Comparison of ENCODE assay signal across 11 cellular contexts in the genomic region with DNA sequence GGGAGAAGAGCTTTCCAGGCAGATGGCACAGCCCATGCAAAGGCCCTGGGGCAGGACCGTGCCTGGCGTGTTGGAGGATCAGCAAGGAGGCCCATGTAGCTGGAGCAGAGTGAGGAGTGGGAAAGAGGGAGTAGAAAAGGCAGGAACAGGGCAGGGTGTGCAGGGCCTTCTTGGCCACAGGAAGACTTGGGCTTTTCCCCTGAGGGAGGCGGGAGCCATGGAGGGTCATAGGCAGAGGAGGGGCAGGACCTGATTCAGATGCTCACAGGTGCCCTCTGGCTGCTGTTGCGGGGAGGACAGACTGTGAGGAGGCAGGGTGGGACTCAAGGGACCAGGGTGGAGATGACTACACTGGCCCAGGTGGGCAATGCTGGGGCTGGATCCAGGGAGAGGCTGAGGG. TPM values are rescaled to one million over a fixed set of nuclear protein-coding genes. Genes with fewer than 3 reads are reported as not detected.
DNase-seq lines count a peak whose midpoint lies in the region; ATAC-seq and TF ChIP-seq lines count a peak whose summit lies in the region.
"Had no signal": no experiment of that assay in that cellular context is flagged by ENCODE, and none has a peak within 500 bp of the region (broad histone marks: within the 10 kb centered on the region; RNA-seq: fewer than 3 reads in every experiment).

No MANE protein-coding gene starts in this region.

- ATAC-seq in GM18517 (IDR thresholded peaks at IDR 0.05; ENCODE audit: unreplicated experiment) (no peak), GM19397 (IDR thresholded peaks at IDR 0.05; ENCODE audit: unreplicated experiment) (no peak), HG02970 (IDR thresholded peaks at IDR 0.05; ENCODE audit: low FRiP score, unreplicated experiment) (no peak)

- TF ChIP-seq CTCF in A673 (conservative IDR thresholded peaks at IDR 0.05; ENCODE audit: low read depth, low read length) = peak; percentile 46
- peak; percentile 35 for TF ChIP-seq CTCF in epithelial cell of proximal tubule (conservative IDR thresholded peaks at IDR 0.05; ENCODE audit: low read depth, low read length)

- CTCF ChIA-PET in A673 (lab: Charles Lee) = interaction anchor here (0.6 kb wide), 1 partner anchor 14 kb away, joined by 3 read pairs; no protein-coding TSS in a partner anchor

- H3K36me3 ChIP-seq in A673 (ENCODE audit: insufficient read depth, low read length, poor library complexity, severe bottlenecking) = no peaks in the 10 kb centered on the region
- H3K36me3 ChIP-seq: tibial nerve had no signal

- no peaks in the 10 kb centered on the region for H3K27me3 ChIP-seq in A673 (replicated peaks; ENCODE audit: insufficient read depth, low read depth, low read length, poor library complexity)

- no peak overlapping the region for H3K27ac ChIP-seq in A673 (ENCODE audit: low read depth, low read length, poor library complexity, severe bottlenecking)
- H3K27ac ChIP-seq: tibial nerve, VCaP had no signal

- POLR2A ChIA-PET in A673 (lab: Charles Lee; ENCODE audit: low non-redundant PET) = no interaction called here

- intact Hi-C loops in A673 (cut with micrococcal nuclease; ENCODE audit: unreplicated experiment) = loop anchor here (10.0 kb wide), 1 partner anchor 310 kb away; no protein-coding TSS in a partner anchor

- BruUV-seq in A673 (replicated peaks; lab: Mats Ljungman, UMichigan) = no TSS peak

- no peaks in the 10 kb centered on the region for H3K9me3 ChIP-seq in A673 (ENCODE audit: low read depth, low read length, poor library complexity, severe bottlenecking)
- H3K9me3 ChIP-seq: tibial nerve had no signal

- peak; percentile 48 for DNase-seq in A673 (ENCODE audit: low spot score)
- peak; percentile 25 for DNase-seq in EL
- DNase-seq in OCI-M1 (lab: John Stamatoyannopoulos, UW) = peak; percentile 60
- no peak for DNase-seq in epithelial cell of proximal tubule (ENCODE audit: low read depth)
- DNase-seq in NCI-H526 (lab: John Stamatoyannopoulos, UW) = no peak
- DNase-seq: stimulated activated CD4-positive, alpha-beta T cell treated with anti-CD3 and anti-CD28 coated beads, Interleukin-1b, Interleukin-23, amount 100 ng/mL, for 48 hours had no signal

- no peaks in the 10 kb centered on the region for H3K4me1 ChIP-seq in A673 (ENCODE audit: insufficient read depth, low read length, poor library complexity, severe bottlenecking)
- H3K4me1 ChIP-seq: tibial nerve had no signal

- H3K4me3 ChIP-seq in A673 (ENCODE audit: low read depth, low read length, poor library complexity, severe bottlenecking) (no peak overlapping the region), epithelial cell of proximal tubule (ENCODE audit: low read depth, low read length) (no peak overlapping the region)
- H3K4me3 ChIP-seq: tibial nerve had no signal

RNA-seq across cellular contexts. Expression of a gene that starts 13.8 kb away (rescaled TPM):
- total RNA-seq in A673 (2021) = 215 and 240 TPM in 2 replicates
- 9.3 and 31.9 TPM in 2 replicates for total RNA-seq in epithelial cell of proximal tubule

Comparison
In these comparisons a context has a peak if more than half of its experiments do, and no peak if none do; other contexts are left out.
1. DNase-seq: peak in A673 (single experiment), EL (single experiment) and OCI-M1 (single experiment); none in epithelial cell of proximal tubule (single experiment) and NCI-H526 (0 of 2).